In genomic region chr10:5447611-5448071, GRCh38 we compare ENCODE assay signal across 9 cellular contexts. TPM values are rescaled to one million over a fixed set of nuclear protein-coding genes. Genes with fewer than 3 reads are reported as not detected.
A peak's percentile ranks its signal among the peaks of the same experiment; 100 is the strongest.
DNase-seq lines count a peak whose midpoint lies in the region; ATAC-seq and TF ChIP-seq lines count a peak whose summit lies in the region.
"Had no signal": no experiment of that assay in that cellular context is flagged by ENCODE, and none has a peak within 500 bp of the region (broad histone marks: within the 10 kb centered on the region; RNA-seq: fewer than 3 reads in every experiment).

No MANE protein-coding gene starts in this region.

- POLR2A ChIA-PET in SK-N-SH (lab: Yijun Ruan, JAX) = no interaction called here

- no peaks in the 10 kb centered on the region for H4K20me1 ChIP-seq in SK-N-SH (ENCODE audit: insufficient read depth)
- H4K20me1 ChIP-seq in fibroblast of lung (ENCODE audit: control insufficient read depth, extremely low read depth, insufficient read depth, low read length) = no peaks in the 10 kb centered on the region

- no peaks in the 10 kb centered on the region for H3K9me2 ChIP-seq in SK-N-SH

- H3K4me1 Mint-ChIP-seq in activated T-cell treated with anti-CD3 and anti-CD28 coated beads, Interleukin-2, amount 50 U/mL, for 24 hours (ENCODE audit: low read depth) = peaks cover 56% of the 10 kb centered on the region

- H3K27me3 ChIP-seq in SK-N-SH (ENCODE audit: insufficient read depth) (no peaks in the 10 kb centered on the region), fibroblast of lung (ENCODE audit: control insufficient read depth, insufficient read depth, low read length) (no peaks in the 10 kb centered on the region), sigmoid colon (no peaks in the 10 kb centered on the region)

- H3K27ac Mint-ChIP-seq in activated T-cell treated with anti-CD3 and anti-CD28 coated beads, Interleukin-2, amount 50 U/mL, for 24 hours = peak overlapping the region; percentile 56

- peaks cover 16% of the 10 kb centered on the region for H3K36me3 Mint-ChIP-seq in activated T-cell treated with anti-CD3 and anti-CD28 coated beads, Interleukin-2, amount 50 U/mL, for 24 hours (ENCODE audit: low read depth)

- intact Hi-C loops in sigmoid colon (cut with DNase I) = loop anchor here (5.0 kb wide), 2 partner anchors 125 to 235 kb away; partner anchors contain the start of gene TASOR2

- no peak for TF ChIP-seq RAD21 in SK-N-SH (IDR thresholded peaks at IDR 0.05; ENCODE audit: low read length)

- H3K27ac ChIP-seq in SK-N-SH (ENCODE audit: low read depth in 2 of 2, low read length in 1 of 2) (peak overlapping the region in 1 of 2 experiments; percentile 22; a peak in 1 of 4 replicates), fibroblast of lung (ENCODE audit: insufficient read depth, low read length) (peak overlapping the region; percentile 15), sigmoid colon (peak overlapping the region; percentile 79 to 84 (median 82))
- H3K27ac ChIP-seq: parathyroid adenoma had no signal

- DNase-seq in activated T-cell treated with anti-CD3 and anti-CD28 coated beads, Interleukin-2, amount 50 U/mL, for 24 hours = no peak
- DNase-seq in activated T-cell treated with anti-CD3 and anti-CD28 coated beads, Interleukin-2, amount 50 U/mL, for 1 hour = no peak
- no peak for DNase-seq in SK-N-SH
- DNase-seq in fibroblast of lung (ENCODE audit: low read depth in 2 of 2) = peak in 1 of 2 donors; percentile 49
- no peak for DNase-seq in sigmoid colon
- no peak for DNase-seq in dedifferentiated amniotic fluid mesenchymal stem cell (ENCODE audit: extremely low spot score)
- DNase-seq in pons (ENCODE audit: low spot score) = no peak

- peaks cover 2 to 23% of the 10 kb centered on the region in 2 experiments; a peak in 3 of 4 replicates for H3K4me1 ChIP-seq in SK-N-SH (ENCODE audit: control insufficient read depth in 1 of 2, insufficient read depth in 2 of 2, low read depth in 1 of 2, low read length in 1 of 2)
- no peaks in the 10 kb centered on the region for H3K4me1 ChIP-seq in fibroblast of lung (ENCODE audit: control insufficient read depth, extremely low read depth, insufficient read depth, low read length)
- peaks cover 0 to 35% (median 23%) of the 10 kb centered on the region in 4 donors for H3K4me1 ChIP-seq in sigmoid colon
- H3K4me1 ChIP-seq: parathyroid adenoma had no signal

- TF ChIP-seq CTCF in SK-N-SH (IDR thresholded peaks at IDR 0.05) (no peak), fibroblast of lung (conservative IDR thresholded peaks at IDR 0.05 in 1 of 2, IDR thresholded peaks at IDR 0.05 in 1 of 2; ENCODE audit: low read depth in 1 of 2, low read length in 2 of 2) (no peak), sigmoid colon (IDR thresholded peaks at IDR 0.05) (no peak)

- TF ChIP-seq EP300 in SK-N-SH (IDR thresholded peaks at IDR 0.05; ENCODE audit: borderline replicate concordance in 1 of 2, low read depth in 1 of 2, low read length in 1 of 2) (no peak), sigmoid colon (IDR thresholded peaks at IDR 0.05) (no peak)

- H2AFZ ChIP-seq in SK-N-SH (ENCODE audit: low read depth) (peak overlapping the region; percentile 44; the same call in 1 of the 2 replicates), fibroblast of lung (ENCODE audit: low read length) (no peak overlapping the region)
- H2AFZ ChIP-seq: parathyroid adenoma had no signal

- H3K36me3 ChIP-seq in SK-N-SH (replicated peaks in 1 of 2; ENCODE audit: control insufficient read depth in 1 of 2, insufficient read depth in 2 of 2, low read length in 1 of 2) (peaks cover 0 to 5% of the 10 kb centered on the region in 2 experiments), fibroblast of lung (ENCODE audit: control insufficient read depth, insufficient read depth, low read length) (peaks cover 2% of the 10 kb centered on the region), sigmoid colon (peaks cover 0 to 5% (median 4%) of the 10 kb centered on the region in 4 donors)

- H3K9me3 Mint-ChIP-seq in activated T-cell treated with anti-CD3 and anti-CD28 coated beads, Interleukin-2, amount 50 U/mL, for 24 hours = no peaks in the 10 kb centered on the region

- H3K9ac ChIP-seq in SK-N-SH (no peak overlapping the region; the same call in 1 of the 2 replicates), fibroblast of lung (ENCODE audit: insufficient read depth, low read length) (no peak overlapping the region)
- H3K9ac ChIP-seq: parathyroid adenoma had no signal

- 65% methylated on average over 5 of the region's 5 CpGs for WGBS in SK-N-SH (ENCODE audit: low lambda C conversion rate)
- WGBS in sigmoid colon, 2 donors = 7 to 15% methylated on average over 5 of the region's 5 CpGs

- H3K4me3 ChIP-seq in SK-N-SH (ENCODE audit: low read depth in 2 of 2, low read length in 1 of 2) (no peak overlapping the region), fibroblast of lung (replicated peaks in 1 of 4; ENCODE audit: control extremely low read depth in 1 of 4, insufficient read depth in 1 of 4, low read depth in 3 of 4, low read length in 4 of 4) (peak overlapping the region; percentile 68 to 95 (median 69)), sigmoid colon (peak overlapping the region; percentile 53 to 63 (median 60))

- peaks cover 12% of the 10 kb centered on the region; the same call in 1 of the 2 replicates for H3K79me2 ChIP-seq in SK-N-SH (ENCODE audit: insufficient read depth)
- peaks cover 19% of the 10 kb centered on the region for H3K79me2 ChIP-seq in fibroblast of lung (ENCODE audit: control insufficient read depth, insufficient read depth, low read length)
- H3K79me2 ChIP-seq: parathyroid adenoma had no signal

- H3K9me3 ChIP-seq in SK-N-SH (no peaks in the 10 kb centered on the region), fibroblast of lung (ENCODE audit: control insufficient read depth, insufficient read depth, low read depth, low read length) (no peaks in the 10 kb centered on the region), sigmoid colon (no peaks in the 10 kb centered on the region)

- H3K27me3 Mint-ChIP-seq in activated T-cell treated with anti-CD3 and anti-CD28 coated beads, Interleukin-2, amount 50 U/mL, for 24 hours = no peaks in the 10 kb centered on the region

- peak overlapping the region; percentile 72 for H3K4me3 Mint-ChIP-seq in activated T-cell treated with anti-CD3 and anti-CD28 coated beads, Interleukin-2, amount 50 U/mL, for 24 hours

- peak; percentile 52 for ATAC-seq in HG02884 (IDR thresholded peaks at IDR 0.05; ENCODE audit: unreplicated experiment)

- H3F3A ChIP-seq in SK-N-SH (replicated peaks; ENCODE audit: insufficient read depth) = no peaks in the 10 kb centered on the region

- H3K4me2 ChIP-seq in SK-N-SH (no peak overlapping the region), fibroblast of lung (ENCODE audit: extremely low read depth, insufficient read depth, low read length) (peak overlapping the region; percentile 86)

- CTCF ChIA-PET in SK-N-SH (lab: Yijun Ruan, JAX) = interaction anchor here (1.3 to 17.2 kb wide), 2 partner anchors 14 to 178 kb away, joined by 4 to 449 read pairs; no protein-coding TSS in a partner anchor

- TF ChIP-seq POLR2A in sigmoid colon (IDR thresholded peaks at IDR 0.05) = no peak

TF ChIP-seq in SK-N-SH, 30 proteins besides CTCF, POLR2A, EP300 and RAD21 (continues in another document):
- no peak for TF ChIP-seq TAF1 (IDR thresholded peaks at IDR 0.05; ENCODE audit: borderline replicate concordance, low read depth, low read length)

RNA-seq across cellular contexts. Expression of gene NET1, which starts 35.3 kb away (rescaled TPM):
- polyA plus RNA-seq in SK-N-SH (2012; rRNA removed) (4.7 and 5.0 TPM in 2 replicates), fibroblast of lung (7.2 and 24.8 TPM in 2 replicates), sigmoid colon (100 to 1,000 TPM in 2 of 3 donors, 10 to 100 TPM in 1; 75.3 to 333 (median 245) TPM)
- polyA plus RNA-seq in SK-N-SH (2012; cell fraction: cytosol; rRNA removed) = 5.1 and 5.5 TPM in 2 replicates
- polyA plus RNA-seq in SK-N-SH (2012; cell fraction: nucleus; rRNA removed) = 2.5 and 2.7 TPM in 2 replicates
- total RNA-seq in fibroblast of lung (32.1 and 45.4 TPM in 2 replicates), sigmoid colon (100 to 1,000 TPM; 108 to 209 (median 167) TPM)
- 4.6 and 13.6 TPM in 2 replicates for polyA plus RNA-seq in fibroblast of lung (2012)
- polyA minus RNA-seq in fibroblast of lung (ENCODE audit: low replicate concordance) = 18.8 and 25.8 TPM in 2 replicates

RNA-seq across cellular contexts. Expression of gene TUBAL3, which starts 43.0 kb away (rescaled TPM):
- not detected in 2 replicates for polyA plus RNA-seq in SK-N-SH (2012; rRNA removed)
- polyA plus RNA-seq in SK-N-SH (2012; cell fraction: cytosol; rRNA removed) = not detected in 2 replicates
- polyA plus RNA-seq in SK-N-SH (2012; cell fraction: nucleus; rRNA removed) = not detected in 2 replicates
- total RNA-seq in fibroblast of lung = not detected in 2 replicates
- not detected in 2 replicates for polyA plus RNA-seq in fibroblast of lung
- polyA plus RNA-seq in fibroblast of lung (2012) = not detected in 2 replicates
- not detected in 2 replicates for polyA minus RNA-seq in fibroblast of lung (ENCODE audit: low replicate concordance)
- total RNA-seq in sigmoid colon = not detected
- 10 to 100 TPM; 15.3 to 52.2 (median 40.8) TPM for polyA plus RNA-seq in sigmoid colon

RNA-seq across cellular contexts. Expression of gene CALML5, which starts 51.7 kb away (rescaled TPM):
- not detected in 2 replicates for polyA plus RNA-seq in SK-N-SH (2012; rRNA removed)
- not detected in 2 replicates for polyA plus RNA-seq in SK-N-SH (2012; cell fraction: cytosol; rRNA removed)
- not detected in 2 replicates for polyA plus RNA-seq in SK-N-SH (2012; cell fraction: nucleus; rRNA removed)
- total RNA-seq in fibroblast of lung = not detected in 2 replicates
- not detected in 2 replicates for polyA plus RNA-seq in fibroblast of lung
- not detected in 2 replicates for polyA plus RNA-seq in fibroblast of lung (2012)
- not detected in 2 replicates for polyA minus RNA-seq in fibroblast of lung (ENCODE audit: low replicate concordance)
- not detected for total RNA-seq in sigmoid colon
- not detected for polyA plus RNA-seq in sigmoid colon

Comparison
In these comparisons a context has a peak if more than half of its experiments do, and no peak if none do; other contexts are left out.
1. H3K4me3 ChIP-seq: peak in fibroblast of lung (4 of 4) and sigmoid colon (4 of 4); none in SK-N-SH (0 of 2).
2. RNA of gene TUBAL3, which starts 43.0 kb away (polyA plus RNA-seq): 15.3 to 52.2 TPM in sigmoid colon; not detected in SK-N-SH and not detected in fibroblast of lung; every median in the first group is over 10 times any median in the second.